ENCODE assay signal across 1 cellular context in genomic region chr4:2412885-2413716, GRCh38.
A peak's percentile ranks its signal among the peaks of the same experiment; 100 is the strongest.
TF ChIP-seq lines count a peak whose summit lies in the region.

No MANE protein-coding gene starts in this region.

TF ChIP-seq in IMR-90, 13 proteins besides CTCF, POLR2A, EP300 and RAD21 (continued from another document):
- no peak for TF ChIP-seq CEBPB (IDR thresholded peaks at IDR 0.05; ENCODE audit: low read depth, low read length)
- TF ChIP-seq MXI1 (IDR thresholded peaks at IDR 0.05; ENCODE audit: borderline replicate concordance, low read depth, low read length), result peak; percentile 94
- TF ChIP-seq RFX5 (IDR thresholded peaks at IDR 0.05; ENCODE audit: low read depth, low read length), result no peak
- no peak for TF ChIP-seq RCOR1 (IDR thresholded peaks at IDR 0.05; ENCODE audit: insufficient replicate concordance, low read length)
- 0 out of 2 replicates have a peak, but pooled peaks have one; percentile 13 for TF ChIP-seq USF2 (IDR thresholded peaks at IDR 0.05; ENCODE audit: low read depth, low read length)
- TF ChIP-seq CHD1 (IDR thresholded peaks at IDR 0.05; ENCODE audit: low read depth, low read length), result no peak
- TF ChIP-seq SMC3 (IDR thresholded peaks at IDR 0.05; ENCODE audit: low read depth, low read length), result peak; percentile 54
- TF ChIP-seq ELK1 (IDR thresholded peaks at IDR 0.05; ENCODE audit: borderline replicate concordance, low read depth, low read length), result no peak
- peak; percentile 15; the same call in 1 of the 2 replicates for TF ChIP-seq FOS (IDR thresholded peaks at IDR 0.05; ENCODE audit: low read depth, low read length)
- TF ChIP-seq BHLHE40 (IDR thresholded peaks at IDR 0.05; ENCODE audit: low read depth, low read length), result peak; percentile 63
- TF ChIP-seq MAFK (IDR thresholded peaks at IDR 0.05; ENCODE audit: low read depth, low read length), result no peak; the same call in 1 of the 2 replicates
TF ChIP-seq in IMR-90: peak in this region for 7.
